Comparison of ENCODE assay signal across 16 cellular contexts in the genomic region with DNA sequence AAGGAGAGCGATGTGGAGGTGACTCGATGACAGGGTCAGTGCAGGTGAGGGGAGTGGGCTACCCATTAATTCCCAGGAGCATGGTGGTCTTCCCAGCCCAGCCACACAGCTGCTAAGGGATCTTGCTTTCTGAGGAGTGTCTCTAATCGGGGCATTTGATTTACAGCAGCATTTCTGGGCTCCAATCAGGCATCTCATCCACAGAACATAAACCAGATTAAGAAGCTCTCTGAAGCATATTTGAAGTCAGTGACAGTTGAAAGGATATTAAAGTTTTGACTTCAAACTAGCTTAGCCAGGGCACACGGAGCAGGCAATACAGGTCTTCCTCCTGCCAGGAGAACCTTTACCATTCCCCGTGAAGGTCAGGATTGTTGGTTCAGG. TPM values are rescaled to one million over a fixed set of nuclear protein-coding genes. Genes with fewer than 3 reads are reported as not detected.
A peak's percentile ranks its signal among the peaks of the same experiment; 100 is the strongest.
DNase-seq lines count a peak whose midpoint lies in the region; ATAC-seq, FAIRE-seq and TF ChIP-seq lines count a peak whose summit lies in the region.
"Had no signal": no experiment of that assay in that cellular context is flagged by ENCODE, and none has a peak within 500 bp of the region (broad histone marks: within the 10 kb centered on the region; RNA-seq: fewer than 3 reads in every experiment).

No MANE protein-coding gene starts in this region.

- H3K27ac ChIP-seq in OCI-LY3 (ENCODE audit: low read length) (peak overlapping the region; percentile 52), rectal smooth muscle tissue (ENCODE audit: low read depth, low read length) (no peak overlapping the region), small intestine (ENCODE audit: low read depth in 1 of 2, low read length in 1 of 2) (peak overlapping the region in 1 of 2 donors; percentile 24)
- H3K27ac ChIP-seq in effector memory CD4-positive, alpha-beta T cell (ENCODE audit: insufficient read depth, low read length, poor library complexity, severe bottlenecking), result peak overlapping the region; percentile 79
- H3K27ac ChIP-seq: A549, colonic mucosa, right atrium auricular region had no signal

- H3K4me1 Mint-ChIP-seq in activated CD4-positive, alpha-beta T cell treated with anti-CD3 and anti-CD28 coated beads for 36 hours, result peaks cover 65% of the 10 kb centered on the region

- H3K79me2 ChIP-seq in OCI-LY3 (ENCODE audit: low read length), result no peaks in the 10 kb centered on the region

- H3K4me2 ChIP-seq in OCI-LY3 (ENCODE audit: low read length), result peak overlapping the region; percentile 66
- H3K4me2 ChIP-seq: A549 had no signal

- WGBS in small intestine, 3 donors, result 65 to 77% (median 75%) methylated on average over 5 of the region's 5 CpGs

- H3K9me3 Mint-ChIP-seq in activated CD4-positive, alpha-beta T cell treated with anti-CD3 and anti-CD28 coated beads for 36 hours (ENCODE audit: low read depth), result peaks cover 2% of the 10 kb centered on the region

- CTCF ChIA-PET in activated CD4-positive, alpha-beta T cell treated with anti-CD3 and anti-CD28 coated beads for 36 hours (lab: Charles Lee), result interaction anchor here (1.0 to 3.6 kb wide), 10 partner anchors 19 to 84 kb away, joined by 3 to 29 read pairs (median 6); no protein-coding TSS in a partner anchor

- TF ChIP-seq CTCF in OCI-LY3 (IDR thresholded peaks at IDR 0.05; ENCODE audit: low read depth, low read length), result no peak

- peak overlapping the region; percentile 65 for H3K4me3 ChIP-seq in OCI-LY3 (ENCODE audit: low read length)
- H3K4me3 ChIP-seq in effector memory CD4-positive, alpha-beta T cell (ENCODE audit: insufficient read depth, low read depth, low read length, poor library complexity, severe bottlenecking), result peak overlapping the region; percentile 8
- H3K4me3 ChIP-seq in rectal smooth muscle tissue (ENCODE audit: low read length), result peak overlapping the region; percentile 33
- no peak overlapping the region for H3K4me3 ChIP-seq in small intestine (ENCODE audit: low read depth in 1 of 2, low read length in 2 of 2)
- H3K4me3 ChIP-seq: A549, colonic mucosa, right atrium auricular region, transverse colon had no signal

- H4K20me1 ChIP-seq in OCI-LY3 (ENCODE audit: insufficient read depth, low read length), result no peaks in the 10 kb centered on the region

- DNase-seq in activated CD4-positive, alpha-beta T cell treated with anti-CD3 and anti-CD28 coated beads for 36 hours, result no peak
- DNase-seq in activated CD4-positive, alpha-beta T cell treated with anti-CD3 and anti-CD28 coated beads, Interleukin-2, amount 50 U/mL, for 4 hours, result no peak
- no peak for DNase-seq in effector memory CD4-positive, alpha-beta T cell
- DNase-seq in LoVo (ENCODE audit: low spot score) (no peak), small intestine (no peak), COR-L47 (lab: John Stamatoyannopoulos, UW) (no peak)
- DNase-seq: colonic mucosa, IMR-90, NCI-H1048 had no signal

- H3K9me3 ChIP-seq in OCI-LY3 (ENCODE audit: insufficient read depth, low read length), result peaks cover 5% of the 10 kb centered on the region; the same call in 1 of the 2 replicates
- H3K9me3 ChIP-seq in effector memory CD4-positive, alpha-beta T cell (ENCODE audit: control insufficient read depth, low read length), result peaks cover 3% of the 10 kb centered on the region
- no peaks in the 10 kb centered on the region for H3K9me3 ChIP-seq in small intestine (ENCODE audit: control insufficient read depth, low read depth)
- H3K9me3 ChIP-seq: colonic mucosa, right atrium auricular region, transverse colon had no signal

- H3K36me3 ChIP-seq in OCI-LY3 (replicated peaks; ENCODE audit: low read depth, low read length) (peaks cover 7% of the 10 kb centered on the region), rectal smooth muscle tissue (ENCODE audit: control insufficient read depth, insufficient read depth, low read length) (no peaks in the 10 kb centered on the region), small intestine (ENCODE audit: control insufficient read depth in 2 of 2, insufficient read depth in 2 of 2, low read length in 2 of 2) (no peaks in the 10 kb centered on the region)
- H3K36me3 ChIP-seq in effector memory CD4-positive, alpha-beta T cell (ENCODE audit: control insufficient read depth, insufficient read depth, low read length), result no peaks in the 10 kb centered on the region
- H3K36me3 ChIP-seq: colonic mucosa, right atrium auricular region, transverse colon had no signal

- no peak for FAIRE-seq in small intestine (lab: Jason Lieb, UNC)
- FAIRE-seq: A549, RCC 7860 had no signal

- H3K36me3 Mint-ChIP-seq in activated CD4-positive, alpha-beta T cell treated with anti-CD3 and anti-CD28 coated beads for 36 hours (ENCODE audit: low read depth), result peaks cover 9% of the 10 kb centered on the region

- peak overlapping the region; percentile 72 for H2AFZ ChIP-seq in OCI-LY3 (ENCODE audit: low read depth, low read length)

- H3K4me1 ChIP-seq in OCI-LY3 (ENCODE audit: low read length), result peaks cover 50% of the 10 kb centered on the region
- peaks cover 54% of the 10 kb centered on the region for H3K4me1 ChIP-seq in effector memory CD4-positive, alpha-beta T cell (ENCODE audit: control insufficient read depth, insufficient read depth, low read length, poor library complexity, severe bottlenecking)
- H3K4me1 ChIP-seq in rectal smooth muscle tissue (ENCODE audit: control insufficient read depth, insufficient read depth, low read length), result no peaks in the 10 kb centered on the region
- H3K4me1 ChIP-seq in small intestine (ENCODE audit: control insufficient read depth in 2 of 2, insufficient read depth in 1 of 2, low read depth in 1 of 2, low read length in 1 of 2), result no peaks in the 10 kb centered on the region
- H3K4me1 ChIP-seq: A549, colonic mucosa, right atrium auricular region had no signal

- H3K27me3 ChIP-seq in OCI-LY3 (ENCODE audit: low read depth, low read length) (peaks cover 15% of the 10 kb centered on the region), rectal smooth muscle tissue (ENCODE audit: control insufficient read depth, insufficient read depth, low read length) (no peaks in the 10 kb centered on the region), small intestine (ENCODE audit: control insufficient read depth in 2 of 2, insufficient read depth in 2 of 2, low read length in 2 of 2) (peaks cover 0 to under 1% of the 10 kb centered on the region in 2 donors)
- no peaks in the 10 kb centered on the region for H3K27me3 ChIP-seq in effector memory CD4-positive, alpha-beta T cell (replicated peaks; ENCODE audit: control insufficient read depth, insufficient read depth, low read length, poor library complexity, severe bottlenecking)
- H3K27me3 ChIP-seq: colonic mucosa, right atrium auricular region had no signal

- ATAC-seq in activated CD4-positive, alpha-beta T cell treated with anti-CD3 and anti-CD28 coated beads for 36 hours, result no peak
- ATAC-seq: A549 had no signal

- H3K27ac Mint-ChIP-seq in activated CD4-positive, alpha-beta T cell treated with anti-CD3 and anti-CD28 coated beads for 36 hours, result peak overlapping the region; percentile 94

- H3K9ac ChIP-seq in OCI-LY3 (ENCODE audit: low read length) (peak overlapping the region; percentile 29), rectal smooth muscle tissue (ENCODE audit: low read length) (no peak overlapping the region)

- POLR2A ChIA-PET in activated CD4-positive, alpha-beta T cell treated with anti-CD3 and anti-CD28 coated beads for 36 hours (lab: Charles Lee), result interaction anchor here (0.7 to 1.0 kb wide), 3 partner anchors 28 to 90 kb away, joined by 3 to 5 read pairs (median 3); no protein-coding TSS in a partner anchor

- H3K4me3 Mint-ChIP-seq in activated CD4-positive, alpha-beta T cell treated with anti-CD3 and anti-CD28 coated beads for 36 hours, result peak overlapping the region; percentile 69

- intact Hi-C loops in activated CD4-positive, alpha-beta T cell treated with anti-CD3 and anti-CD28 coated beads for 36 hours (cut with DNase I, micrococcal nuclease), result loop anchor here in 1 of 2 experiments (1.0 kb wide), 4 partner anchors 21 to 231 kb away; no protein-coding TSS in a partner anchor

- no peaks in the 10 kb centered on the region for H3K27me3 Mint-ChIP-seq in activated CD4-positive, alpha-beta T cell treated with anti-CD3 and anti-CD28 coated beads for 36 hours

RNA-seq across cellular contexts. Expression of a gene that starts 40.0 kb away (rescaled TPM):
- 1 to 10 TPM; 7.0 to 8.6 TPM for total RNA-seq in activated CD4-positive, alpha-beta T cell treated with anti-CD3 and anti-CD28 coated beads for 36 hours
- under 1 TPM; under 0.01 to 0.40 (median 0.27) TPM for polyA plus RNA-seq in small intestine
- total RNA-seq: epithelial cell of proximal tubule, IMR-90 had no signal
- polyA plus RNA-seq: A549, IMR-90 had no signal

Comparison
In these comparisons a context has a peak if more than half of its experiments do, and no peak if none do; other contexts are left out.
1. H3K4me3 ChIP-seq: peak in OCI-LY3 (single experiment), effector memory CD4-positive, alpha-beta T cell (single experiment) and rectal smooth muscle tissue (single experiment); none in small intestine (0 of 2).